2 cellular contexts compared by ENCODE assay signal in the genomic region with DNA sequence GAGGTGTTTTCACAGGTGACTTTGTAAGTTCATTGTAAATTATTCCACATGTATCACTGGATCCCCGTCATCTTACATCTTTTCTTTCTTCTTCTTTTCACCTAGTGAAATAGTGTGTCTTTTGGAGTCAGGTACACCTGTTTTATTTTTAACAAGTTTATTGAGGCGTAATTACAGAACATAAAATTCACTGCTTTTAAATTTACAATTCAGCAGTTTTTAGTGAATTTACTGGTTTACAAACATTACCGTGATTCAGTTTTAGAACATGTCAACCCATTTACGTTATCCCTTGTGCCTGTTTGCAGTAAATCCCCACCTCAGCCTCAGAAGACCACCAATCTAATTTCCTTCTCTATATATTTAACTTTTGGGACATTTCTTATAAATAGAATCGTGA.
TF ChIP-seq lines count a peak whose summit lies in the region.

No MANE protein-coding gene starts in this region.

TF ChIP-seq in A549, 52 proteins besides CTCF, POLR2A, EP300 and RAD21 (continued from another document):
- TF ChIP-seq RCOR1 (IDR thresholded peaks at IDR 0.05; ENCODE audit: low read depth, low read length) (no peak), EHMT2 (IDR thresholded peaks at IDR 0.05; ENCODE audit: low read depth) (no peak), HOXB5 (CRISPR knock-in tag; IDR thresholded peaks at IDR 0.05) (no peak)
TF ChIP-seq in A549: peak in this region for 1.

TF ChIP-seq in K562, 482 proteins besides CTCF, POLR2A, EP300 and RAD21 (continued from another document):
- TF ChIP-seq THAP12 (CRISPR knock-in tag; IDR thresholded peaks at IDR 0.05), result no peak
- peak; percentile 63 for TF ChIP-seq ZNF316 (IDR thresholded peaks at IDR 0.05)
- no peak for TF ChIP-seq SRSF7 (optimal IDR thresholded peaks at IDR 0.05; ENCODE audit: low read depth, low read length)
- TF ChIP-seq, protein P1, sequence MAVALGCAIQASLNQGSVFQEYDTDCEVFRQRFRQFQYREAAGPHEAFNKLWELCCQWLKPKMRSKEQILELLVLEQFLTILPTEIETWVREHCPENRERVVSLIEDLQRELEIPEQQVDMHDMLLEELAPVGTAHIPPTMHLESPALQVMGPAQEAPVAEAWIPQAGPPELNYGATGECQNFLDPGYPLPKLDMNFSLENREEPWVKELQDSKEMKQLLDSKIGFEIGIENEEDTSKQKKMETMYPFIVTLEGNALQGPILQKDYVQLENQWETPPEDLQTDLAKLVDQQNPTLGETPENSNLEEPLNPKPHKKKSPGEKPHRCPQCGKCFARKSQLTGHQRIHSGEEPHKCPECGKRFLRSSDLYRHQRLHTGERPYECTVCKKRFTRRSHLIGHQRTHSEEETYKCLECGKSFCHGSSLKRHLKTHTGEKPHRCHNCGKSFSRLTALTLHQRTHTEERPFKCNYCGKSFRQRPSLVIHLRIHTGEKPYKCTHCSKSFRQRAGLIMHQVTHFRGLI (CRISPR knock-in tag; IDR thresholded peaks at IDR 0.05), result no peak
- TF ChIP-seq MAFG (tag; conservative IDR thresholded peaks at IDR 0.05), result peak; percentile 19; the same call in 1 of the 2 replicates
- peak; percentile 65 for TF ChIP-seq C11orf30 (IDR thresholded peaks at IDR 0.05; ENCODE audit: low read depth)
- TF ChIP-seq PPARD (CRISPR knock-in tag; IDR thresholded peaks at IDR 0.05), result no peak
- no peak for TF ChIP-seq NBN (IDR thresholded peaks at IDR 0.05; ENCODE audit: low read depth)
- TF ChIP-seq HOXB6 (CRISPR knock-in tag; IDR thresholded peaks at IDR 0.05; ENCODE audit: borderline replicate concordance), result no peak
- TF ChIP-seq ZNF280A (IDR thresholded peaks at IDR 0.05; ENCODE audit: low read depth, partially characterized antibody), result no peak
- TF ChIP-seq FOXP4 (CRISPR knock-in tag; IDR thresholded peaks at IDR 0.05; ENCODE audit: borderline replicate concordance), result no peak
- TF ChIP-seq ELK1 (CRISPR knock-in tag; IDR thresholded peaks at IDR 0.05), result no peak
- TF ChIP-seq TCFL5 (CRISPR knock-in tag; conservative IDR thresholded peaks at IDR 0.05), result no peak
- TF ChIP-seq IFI16 (CRISPR knock-in tag; IDR thresholded peaks at IDR 0.05), result no peak
- no peak for TF ChIP-seq ZNF75A (CRISPR knock-in tag; IDR thresholded peaks at IDR 0.05)
- TF ChIP-seq RNF2 (IDR thresholded peaks at IDR 0.05), result no peak
- TF ChIP-seq XRCC3 (IDR thresholded peaks at IDR 0.05), result no peak
- no peak for TF ChIP-seq NCOR1 (IDR thresholded peaks at IDR 0.05)
- TF ChIP-seq ELF2 (CRISPR knock-in tag; IDR thresholded peaks at IDR 0.05), result no peak
- TF ChIP-seq KDM4B (IDR thresholded peaks at IDR 0.05; ENCODE audit: borderline replicate concordance in 2 of 2, low read depth in 1 of 2), result no peak
- no peak for TF ChIP-seq RHOXF2B (CRISPR knock-in tag; conservative IDR thresholded peaks at IDR 0.05)
